Comparison of ENCODE assay signal across 8 cellular contexts in genomic region chr9:97559111-97559514, GRCh38. TPM values are rescaled to one million over a fixed set of nuclear protein-coding genes. Genes with fewer than 3 reads are reported as not detected.
DNase-seq lines count a peak whose midpoint lies in the region; ATAC-seq and TF ChIP-seq lines count a peak whose summit lies in the region.

No MANE protein-coding gene starts in this region.

- H3F3A ChIP-seq in GM23248 (ENCODE audit: insufficient read depth): no peaks in the 10 kb centered on the region

- no peaks in the 10 kb centered on the region for H3K9me3 Mint-ChIP-seq in mesothelial cell of epicardium

- H3K27me3 Mint-ChIP-seq in T-helper 17 cell (peaks cover 54% of the 10 kb centered on the region), mesothelial cell of epicardium (ENCODE audit: low read depth) (peaks cover 29% of the 10 kb centered on the region)

- no peaks in the 10 kb centered on the region for H3K9me2 ChIP-seq in GM23248 (ENCODE audit: insufficient read depth)

- H3K4me3 ChIP-seq in GM23248: no peak overlapping the region

- H3K27ac ChIP-seq in GM23248: no peak overlapping the region

- no peaks in the 10 kb centered on the region for H3K79me2 ChIP-seq in GM23248 (ENCODE audit: insufficient read depth)

- no peak overlapping the region for H3K9ac ChIP-seq in GM23248

- 69 to 72% methylated on average over 10 of the region's 10 CpGs for WGBS in GM23248 (ENCODE audit: low coverage in 1 of 2, low lambda C conversion rate in 2 of 2, missing lambda C conversion rate in 2 of 2), 2 experiments

- H4K20me1 ChIP-seq in GM23248 (ENCODE audit: insufficient read depth): no peaks in the 10 kb centered on the region

- TF ChIP-seq CTCF in mesothelial cell of epicardium (IDR thresholded peaks at IDR 0.05; ENCODE audit: unreplicated experiment): no peak

- H3K4me1 ChIP-seq in GM23248 (ENCODE audit: insufficient read depth): no peaks in the 10 kb centered on the region

- no peak overlapping the region for H3K27ac Mint-ChIP-seq in T-helper 17 cell
- no peak overlapping the region for H3K27ac Mint-ChIP-seq in mesothelial cell of epicardium

- no peaks in the 10 kb centered on the region for H3K36me3 ChIP-seq in GM23248 (ENCODE audit: low read depth)

- ATAC-seq in GM18870 (IDR thresholded peaks at IDR 0.05; ENCODE audit: unreplicated experiment) (peak; percentile 63), T-helper 17 cell (no peak)

- H3K4me1 Mint-ChIP-seq in T-helper 17 cell (peaks cover 15% of the 10 kb centered on the region), mesothelial cell of epicardium (peaks cover 3% of the 10 kb centered on the region)

- H3K4me3 Mint-ChIP-seq in T-helper 17 cell (peak overlapping the region; percentile 12), mesothelial cell of epicardium (no peak overlapping the region)

- H2AFZ ChIP-seq in GM23248: no peak overlapping the region

- H3K36me3 Mint-ChIP-seq in T-helper 17 cell (ENCODE audit: low read depth) (peaks cover 4% of the 10 kb centered on the region), mesothelial cell of epicardium (no peaks in the 10 kb centered on the region)

- H3K27me3 ChIP-seq in GM23248 (replicated peaks; ENCODE audit: insufficient read depth): peaks cover 13% of the 10 kb centered on the region; the same call in 1 of the 2 replicates

- DNase-seq in GM23248: peak; percentile 6
- DNase-seq in T-helper 17 cell: no peak
- DNase-seq in renal cortical epithelial cell (ENCODE audit: low read depth): peak; percentile 27
- no peak for DNase-seq in mesothelial cell of epicardium (ENCODE audit: low spot score in 2 of 2, unreplicated experiment in 2 of 2)
- no peak for DNase-seq in mucosa of gallbladder (ENCODE audit: low spot score)
- DNase-seq in NCI-H82 treated with DMSO at 0.1 percent for 48 hours (lab: John Stamatoyannopoulos, UW; ENCODE audit: unreplicated experiment): no peak
- DNase-seq in SIG-M5 (lab: John Stamatoyannopoulos, UW): no peak

- H3K4me2 ChIP-seq in GM23248 (ENCODE audit: unreplicated experiment): no peak overlapping the region

- H3K9me3 ChIP-seq in GM23248 (ENCODE audit: low read depth) (no peaks in the 10 kb centered on the region), T-helper 17 cell (ENCODE audit: control insufficient read depth, low read length, poor library complexity, severe bottlenecking) (no peaks in the 10 kb centered on the region)

- in situ Hi-C loops in GM23248 (cut with MboI): no loop called here

RNA-seq across cellular contexts. Expression of gene TMOD1, which starts 57.6 kb away (rescaled TPM):
- total RNA-seq in GM23248 (2014; rRNA removed; shearing (Covaris generic)): 1.3 TPM in 1 of 2 replicates, not detected in the other
- 0.34 and 0.43 TPM in 2 replicates for polyA plus RNA-seq in GM23248 (2016; fragmentation: Nextera tagmentation; extraction: Ambion mirVana)
- total RNA-seq in T-helper 17 cell: under 1 TPM; 0.86 to 0.94 TPM
- 1.6 and 6.5 TPM in 2 replicates for total RNA-seq in renal cortical epithelial cell
- 0.49 to 0.66 TPM (median 0.59 TPM) in 3 replicates for total RNA-seq in mesothelial cell of epicardium
- 11.4 TPM for total RNA-seq in mucosa of gallbladder

Comparison
In these comparisons a context has a peak if more than half of its experiments do, and no peak if none do; other contexts are left out.
1. DNase-seq: peak in GM23248 (single experiment) and renal cortical epithelial cell (single experiment); none in T-helper 17 cell (0 of 3), mesothelial cell of epicardium (0 of 2), mucosa of gallbladder (single experiment), NCI-H82 treated with DMSO at 0.1 percent for 48 hours (single experiment) and SIG-M5 (single experiment).